In the genomic region with DNA sequence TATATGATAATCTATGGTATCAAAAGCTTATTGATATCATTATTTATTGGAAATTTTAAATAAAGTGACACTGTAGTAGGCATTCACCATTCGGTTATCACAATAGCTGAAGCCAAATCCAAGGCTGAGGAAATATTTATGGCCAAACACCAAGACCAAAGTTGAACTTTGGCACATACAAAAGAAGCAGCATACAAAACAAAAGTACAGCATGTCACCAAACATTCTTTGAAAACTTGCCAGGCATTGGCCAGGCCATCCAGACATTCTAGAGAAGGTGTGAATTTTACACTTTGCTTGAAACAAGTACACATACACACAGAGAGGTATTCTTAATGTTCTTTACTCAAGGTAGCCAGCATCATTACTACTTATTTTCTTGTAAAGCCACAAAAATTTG, we compare ENCODE assay signal across 33 cellular contexts.
"Had no signal": no experiment of that assay in that cellular context is flagged by ENCODE, and none has a peak within 500 bp of the region (broad histone marks: within the 10 kb centered on the region; RNA-seq: fewer than 3 reads in every experiment).

No MANE protein-coding gene starts in this region.

- H3K4me1 Mint-ChIP-seq: activated CD4-positive, alpha-beta T cell treated with anti-CD3 and anti-CD28 coated beads for 36 hours; activated CD4-positive, alpha-beta T cell treated with anti-CD3 and anti-CD28 coated beads, Interleukin-2, amount 10 ng/mL, durations not matched to agents 24 days and 14 days; activated CD8-positive, alpha-beta memory T cell treated with anti-CD3 and anti-CD28 coated beads, Interleukin-2, amount 10 ng/mL, durations not matched to agents 7 days and 5 days; activated naive CD4-positive, alpha-beta T cell treated with anti-CD3 and anti-CD28 coated beads, Interleukin-2, amount 10 ng/mL, durations not matched to agents 7 days and 5 days; activated naive CD8-positive, alpha-beta T cell treated with anti-CD3 and anti-CD28 coated beads, Interleukin-2, amount 10 ng/mL, durations not matched to agents 7 days and 5 days; T-helper 17 cell had no signal

- H3K4me3 Mint-ChIP-seq: activated CD4-positive, alpha-beta memory T cell treated with anti-CD3 and anti-CD28 coated beads for 36 hours; activated CD4-positive, alpha-beta T cell treated with anti-CD3 and anti-CD28 coated beads for 36 hours; activated CD4-positive, alpha-beta T cell treated with anti-CD3 and anti-CD28 coated beads, Interleukin-2, amount 10 ng/mL, durations not matched to agents 24 days and 14 days; activated CD8-positive, alpha-beta memory T cell treated with anti-CD3 and anti-CD28 coated beads, Interleukin-2, amount 10 ng/mL, durations not matched to agents 7 days and 5 days; activated CD8-positive, alpha-beta T cell treated with anti-CD3 and anti-CD28 coated beads, Interleukin-2, amount 10 ng/mL, durations not matched to agents 7 days and 5 days; activated naive CD4-positive, alpha-beta T cell treated with anti-CD3 and anti-CD28 coated beads, Interleukin-2, amount 10 ng/mL, durations not matched to agents 7 days and 5 days; activated naive CD8-positive, alpha-beta T cell treated with anti-CD3 and anti-CD28 coated beads, Interleukin-2, amount 10 ng/mL, durations not matched to agents 7 days and 5 days; activated T-cell treated with anti-CD3 and anti-CD28 coated beads, Interleukin-2, amount 50 U/mL, for 24 hours; activated T-cell treated with anti-CD3 and anti-CD28 coated beads, Interleukin-2, amount 50 U/mL, for 72 hours; T-helper 17 cell; T-helper 2 cell treated with Interferon-gamma antibody and Interleukin-4, amounts not matched to agents 5 μg/mL and 100 μg/mL, for 36 hours had no signal

- H3K27ac ChIP-seq: ascending aorta, brain microvascular endothelial cell, esophagus muscularis mucosa, foreskin keratinocyte, gastrocnemius medialis had no signal

- FAIRE-seq: bronchial epithelial cell, colon had no signal

- DNase-seq: activated CD4-positive, alpha-beta memory T cell treated with anti-CD3 and anti-CD28 coated beads for 36 hours; activated CD4-positive, alpha-beta T cell treated with anti-CD3 and anti-CD28 coated beads for 36 hours; activated CD4-positive, alpha-beta T cell treated with anti-CD3 and anti-CD28 coated beads, Interleukin-2, amount 10 ng/mL, durations not matched to agents 24 days and 14 days; activated CD4-positive, CD25-positive, alpha-beta regulatory T cell; activated CD4-positive, CD25-positive, alpha-beta regulatory T cell treated with anti-CD3 and anti-CD28 coated beads, Interleukin-2, amount 50 U/mL, for 72 hours; activated CD8-positive, alpha-beta memory T cell treated with anti-CD3 and anti-CD28 coated beads, Interleukin-2, amount 10 ng/mL, durations not matched to agents 7 days and 5 days; activated CD8-positive, alpha-beta memory T cell treated with anti-CD3 and anti-CD28 coated beads, Interleukin-2, amount 50 U/mL, for 48 hours; activated CD8-positive, alpha-beta T cell treated with anti-CD3 and anti-CD28 coated beads, Interleukin-2, amount 10 ng/mL, durations not matched to agents 7 days and 5 days; activated gamma-delta T cell; activated naive CD4-positive, alpha-beta T cell; activated naive CD4-positive, alpha-beta T cell treated with anti-CD3 and anti-CD28 coated beads, Interleukin-2, amount 10 ng/mL, durations not matched to agents 7 days and 5 days; activated naive CD8-positive, alpha-beta T cell treated with anti-CD3 and anti-CD28 coated beads, Interleukin-2, amount 10 ng/mL, durations not matched to agents 7 days and 5 days; activated T-cell treated with anti-CD3 and anti-CD28 coated beads for 4 hours; activated T-cell treated with anti-CD3 and anti-CD28 coated beads, Interleukin-2, amount 50 U/mL, for 24 hours; activated T-cell treated with anti-CD3 and anti-CD28 coated beads, Interleukin-2, amount 50 U/mL, for 72 hours; brain microvascular endothelial cell; caudate nucleus; cortex of kidney; dermis blood vessel endothelial cell; effector CD8-positive, alpha-beta T cell; erythroblast; foreskin keratinocyte; gastrocnemius medialis; glutamatergic neuron; T-helper 1 cell; T-helper 17 cell; T1000 had no signal

- H3K27me3 Mint-ChIP-seq: activated CD4-positive, alpha-beta memory T cell treated with anti-CD3 and anti-CD28 coated beads for 36 hours; activated CD4-positive, alpha-beta T cell treated with anti-CD3 and anti-CD28 coated beads for 36 hours; activated CD4-positive, alpha-beta T cell treated with anti-CD3 and anti-CD28 coated beads, Interleukin-2, amount 10 ng/mL, durations not matched to agents 24 days and 14 days; activated CD8-positive, alpha-beta memory T cell treated with anti-CD3 and anti-CD28 coated beads, Interleukin-2, amount 10 ng/mL, durations not matched to agents 7 days and 5 days; activated naive CD4-positive, alpha-beta T cell treated with anti-CD3 and anti-CD28 coated beads, Interleukin-2, amount 10 ng/mL, durations not matched to agents 7 days and 5 days; activated naive CD8-positive, alpha-beta T cell treated with anti-CD3 and anti-CD28 coated beads, Interleukin-2, amount 10 ng/mL, durations not matched to agents 7 days and 5 days; activated T-cell treated with anti-CD3 and anti-CD28 coated beads, Interleukin-2, amount 50 U/mL, for 24 hours; T-helper 17 cell had no signal

- H3K27me3 ChIP-seq: ascending aorta, brain microvascular endothelial cell, esophagus muscularis mucosa, foreskin keratinocyte, gastrocnemius medialis had no signal

- H3K4me1 ChIP-seq: esophagus muscularis mucosa, foreskin keratinocyte, gastrocnemius medialis had no signal

- H3K36me3 ChIP-seq: ascending aorta, brain microvascular endothelial cell, esophagus muscularis mucosa, gastrocnemius medialis had no signal

- H3K36me3 Mint-ChIP-seq: activated CD4-positive, alpha-beta memory T cell treated with anti-CD3 and anti-CD28 coated beads for 36 hours; activated CD8-positive, alpha-beta memory T cell treated with anti-CD3 and anti-CD28 coated beads, Interleukin-2, amount 10 ng/mL, durations not matched to agents 7 days and 5 days; activated naive CD4-positive, alpha-beta T cell treated with anti-CD3 and anti-CD28 coated beads, Interleukin-2, amount 10 ng/mL, durations not matched to agents 7 days and 5 days; activated naive CD8-positive, alpha-beta T cell treated with anti-CD3 and anti-CD28 coated beads, Interleukin-2, amount 10 ng/mL, durations not matched to agents 7 days and 5 days had no signal

- H3K9me3 ChIP-seq: gastrocnemius medialis had no signal

- H3K27ac Mint-ChIP-seq: activated CD4-positive, alpha-beta memory T cell treated with anti-CD3 and anti-CD28 coated beads for 36 hours; activated CD4-positive, alpha-beta T cell treated with anti-CD3 and anti-CD28 coated beads for 36 hours; activated CD4-positive, alpha-beta T cell treated with anti-CD3 and anti-CD28 coated beads, Interleukin-2, amount 10 ng/mL, durations not matched to agents 24 days and 14 days; activated CD8-positive, alpha-beta memory T cell treated with anti-CD3 and anti-CD28 coated beads, Interleukin-2, amount 10 ng/mL, durations not matched to agents 7 days and 5 days; activated CD8-positive, alpha-beta T cell treated with anti-CD3 and anti-CD28 coated beads, Interleukin-2, amount 10 ng/mL, durations not matched to agents 7 days and 5 days; activated naive CD4-positive, alpha-beta T cell treated with anti-CD3 and anti-CD28 coated beads, Interleukin-2, amount 10 ng/mL, durations not matched to agents 7 days and 5 days; activated naive CD4-positive, alpha-beta T cell treated with anti-CD3 and anti-CD28 coated beads, Interleukin-2, amount 50 U/mL, for 72 hours; activated naive CD8-positive, alpha-beta T cell treated with anti-CD3 and anti-CD28 coated beads, Interleukin-2, amount 10 ng/mL, durations not matched to agents 7 days and 5 days; activated T-cell treated with anti-CD3 and anti-CD28 coated beads, Interleukin-2, amount 50 U/mL, for 24 hours; activated T-cell treated with anti-CD3 and anti-CD28 coated beads, Interleukin-2, amount 50 U/mL, for 72 hours; T-helper 17 cell; T-helper 2 cell treated with Interferon-gamma antibody and Interleukin-4, amounts not matched to agents 5 μg/mL and 100 μg/mL, for 36 hours had no signal

- H3K4me3 ChIP-seq: ascending aorta, esophagus muscularis mucosa, gastrocnemius medialis had no signal

- ATAC-seq: activated CD4-positive, alpha-beta T cell treated with anti-CD3 and anti-CD28 coated beads for 36 hours; activated CD8-positive, alpha-beta memory T cell treated with anti-CD3 and anti-CD28 coated beads, Interleukin-2, amount 10 ng/mL, durations not matched to agents 7 days and 5 days; activated CD8-positive, alpha-beta T cell treated with anti-CD3 and anti-CD28 coated beads, Interleukin-2, amount 10 ng/mL, durations not matched to agents 7 days and 5 days; activated naive CD4-positive, alpha-beta T cell treated with anti-CD3 and anti-CD28 coated beads, Interleukin-2, amount 50 U/mL, for 72 hours; activated T-cell treated with anti-CD3 and anti-CD28 coated beads, Interleukin-2, amount 50 U/mL, for 72 hours; foreskin keratinocyte; gastrocnemius medialis; T-helper 17 cell had no signal
